ENCODE assay signal across 9 cellular contexts in the genomic region with DNA sequence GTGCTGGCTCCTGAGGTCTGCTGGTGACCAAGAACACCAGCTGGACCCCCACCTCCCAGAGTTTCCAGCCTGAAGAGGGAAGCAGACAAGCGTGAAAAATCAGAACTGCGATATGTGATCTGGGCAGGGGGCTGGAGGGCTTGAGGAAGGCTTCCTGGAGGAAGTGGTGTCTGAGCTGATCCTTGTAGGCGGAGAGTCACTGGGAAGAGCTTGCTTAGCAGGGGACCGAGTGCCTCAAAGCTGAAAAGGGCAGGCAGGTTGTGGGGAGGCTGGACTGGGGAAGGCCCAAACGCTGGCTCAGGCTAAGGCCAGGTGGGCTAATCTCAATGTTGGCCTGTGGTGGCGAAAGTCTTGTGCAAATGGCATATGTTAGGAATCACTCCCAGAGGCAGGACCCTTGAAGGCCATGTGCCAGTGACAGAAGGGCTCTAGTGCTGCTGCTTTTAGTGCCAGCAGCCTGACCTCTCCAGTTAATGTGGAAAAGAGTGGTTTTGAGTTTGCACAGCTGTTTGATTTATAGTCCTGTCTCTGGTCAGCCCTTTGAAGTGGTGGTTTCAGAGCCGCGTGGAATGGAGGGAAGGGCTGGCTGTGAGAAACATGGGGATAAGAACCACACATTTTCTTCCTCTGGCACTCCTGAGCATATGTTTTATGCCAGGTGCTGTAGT.
DNase-seq lines count a peak whose midpoint lies in the region; ATAC-seq and TF ChIP-seq lines count a peak whose summit lies in the region.
"Had no signal": no experiment of that assay in that cellular context is flagged by ENCODE, and none has a peak within 500 bp of the region (broad histone marks: within the 10 kb centered on the region; RNA-seq: fewer than 3 reads in every experiment).

No MANE protein-coding gene starts in this region.

- H3K9me3 ChIP-seq in mucosa of descending colon = no peaks in the 10 kb centered on the region
- H3K9me3 ChIP-seq in CD4-positive, alpha-beta T cell (ENCODE audit: control insufficient read depth, low read length) = no peaks in the 10 kb centered on the region

- H3K4me3 ChIP-seq in mucosa of descending colon = no peak overlapping the region
- H3K4me3 ChIP-seq: coronary artery had no signal

- CTCF ChIA-PET in activated CD4-positive, alpha-beta memory T cell treated with anti-CD3 and anti-CD28 coated beads, Interleukin-2, amount 10 ng/mL, durations not matched to agents 7 days and 5 days (lab: Charles Lee) = interaction anchor here (0.9 to 2.0 kb wide), 7 partner anchors 32 to 213 kb away, joined by 3 to 10 read pairs (median 3); partner anchors contain the start of gene KSR1
- CTCF ChIA-PET in CD4-positive, alpha-beta T cell (lab: Charles Lee) = interaction anchor here (1.8 kb wide), 1 partner anchor 90 kb away, joined by 4 read pairs; the partner anchor contains the start of gene KSR1

- H3K27me3 ChIP-seq in CD4-positive, alpha-beta T cell (ENCODE audit: control insufficient read depth, insufficient read depth, low read length) = no peaks in the 10 kb centered on the region

- no peaks in the 10 kb centered on the region for H3K36me3 ChIP-seq in mucosa of descending colon (ENCODE audit: low read depth)

- no peaks in the 10 kb centered on the region for H3K9me3 Mint-ChIP-seq in activated CD4-positive, alpha-beta memory T cell treated with anti-CD3 and anti-CD28 coated beads, Interleukin-2, amount 10 ng/mL, durations not matched to agents 7 days and 5 days
- no peaks in the 10 kb centered on the region for H3K9me3 Mint-ChIP-seq in CD4-positive, alpha-beta T cell

- no peak for TF ChIP-seq CTCF in mucosa of descending colon (IDR thresholded peaks at IDR 0.05)
- no peak for TF ChIP-seq CTCF in CD4-positive, alpha-beta T cell (IDR thresholded peaks at IDR 0.05)

- ATAC-seq in mucosa of descending colon (peak; percentile 38), GM18873 (IDR thresholded peaks at IDR 0.05; ENCODE audit: low FRiP score, unreplicated experiment) (no peak)
- no peak for ATAC-seq in CD4-positive, alpha-beta T cell (ENCODE audit: poor library complexity)

- no peak overlapping the region for H3K27ac ChIP-seq in CD4-positive, alpha-beta T cell (ENCODE audit: low read depth, low read length)

- peak overlapping the region; percentile 76 for H3K27ac Mint-ChIP-seq in activated CD4-positive, alpha-beta memory T cell treated with anti-CD3 and anti-CD28 coated beads, Interleukin-2, amount 10 ng/mL, durations not matched to agents 7 days and 5 days
- no peak overlapping the region for H3K27ac Mint-ChIP-seq in CD4-positive, alpha-beta T cell

- intact Hi-C loops in mucosa of descending colon (cut with DNase I, micrococcal nuclease) = no loop called here
- intact Hi-C loops in CD4-positive, alpha-beta T cell (cut with DNase I, micrococcal nuclease) = no loop called here

- no peaks in the 10 kb centered on the region for H3K27me3 Mint-ChIP-seq in activated CD4-positive, alpha-beta memory T cell treated with anti-CD3 and anti-CD28 coated beads, Interleukin-2, amount 10 ng/mL, durations not matched to agents 7 days and 5 days
- H3K27me3 Mint-ChIP-seq in CD4-positive, alpha-beta T cell = no peaks in the 10 kb centered on the region

- H3K36me3 Mint-ChIP-seq in activated CD4-positive, alpha-beta memory T cell treated with anti-CD3 and anti-CD28 coated beads, Interleukin-2, amount 10 ng/mL, durations not matched to agents 7 days and 5 days (ENCODE audit: low read depth) = no peaks in the 10 kb centered on the region
- H3K36me3 Mint-ChIP-seq in CD4-positive, alpha-beta T cell (ENCODE audit: low read depth) = no peaks in the 10 kb centered on the region

- DNase-seq in DMS153 (lab: John Stamatoyannopoulos, UW) (peak; percentile 63), LHCN-M2 (ENCODE audit: low read depth) (peak; percentile 90), mucosa of descending colon (no peak), NCI-H226 (no peak), SKM-1 treated with dmso at 0.1 percent for 144 hours (lab: John Stamatoyannopoulos, UW; ENCODE audit: unreplicated experiment) (no peak)
- DNase-seq in activated CD4-positive, alpha-beta memory T cell treated with anti-CD3 and anti-CD28 coated beads, Interleukin-2, amount 10 ng/mL, durations not matched to agents 7 days and 5 days = no peak
- DNase-seq in CD4-positive, alpha-beta T cell = no peak

- H3K4me1 Mint-ChIP-seq in activated CD4-positive, alpha-beta memory T cell treated with anti-CD3 and anti-CD28 coated beads, Interleukin-2, amount 10 ng/mL, durations not matched to agents 7 days and 5 days = peaks cover 72% of the 10 kb centered on the region
- peaks cover 46% of the 10 kb centered on the region for H3K4me1 Mint-ChIP-seq in CD4-positive, alpha-beta T cell (ENCODE audit: low read depth)

- POLR2A ChIA-PET in activated CD4-positive, alpha-beta memory T cell treated with anti-CD3 and anti-CD28 coated beads, Interleukin-2, amount 10 ng/mL, durations not matched to agents 7 days and 5 days (lab: Charles Lee) = interaction anchor here (1.4 to 2.9 kb wide), 8 partner anchors 15 to 251 kb away, joined by 5 to 16 read pairs (median 8); partner anchors contain the start of gene WSB1
- POLR2A ChIA-PET in CD4-positive, alpha-beta T cell (lab: Charles Lee) = interaction anchor here (1.6 kb wide), 1 partner anchor 11 kb away, joined by 4 read pairs; no protein-coding TSS in a partner anchor

- H3K4me1 ChIP-seq in mucosa of descending colon (ENCODE audit: low read depth) = peaks cover 11% of the 10 kb centered on the region

- H3K4me3 Mint-ChIP-seq in activated CD4-positive, alpha-beta memory T cell treated with anti-CD3 and anti-CD28 coated beads, Interleukin-2, amount 10 ng/mL, durations not matched to agents 7 days and 5 days = no peak overlapping the region
- no peak overlapping the region for H3K4me3 Mint-ChIP-seq in CD4-positive, alpha-beta T cell

Comparison
In these comparisons a context has a peak if more than half of its experiments do, and no peak if none do; other contexts are left out.
1. DNase-seq: peak in DMS153 (single experiment) and LHCN-M2 (single experiment); none in activated CD4-positive, alpha-beta memory T cell treated with anti-CD3 and anti-CD28 coated beads, Interleukin-2, amount 10 ng/mL, durations not matched to agents 7 days and 5 days (single experiment), mucosa of descending colon (0 of 3), NCI-H226 (single experiment), SKM-1 treated with dmso at 0.1 percent for 144 hours (single experiment) and CD4-positive, alpha-beta T cell (0 of 10).